In the genomic region with DNA sequence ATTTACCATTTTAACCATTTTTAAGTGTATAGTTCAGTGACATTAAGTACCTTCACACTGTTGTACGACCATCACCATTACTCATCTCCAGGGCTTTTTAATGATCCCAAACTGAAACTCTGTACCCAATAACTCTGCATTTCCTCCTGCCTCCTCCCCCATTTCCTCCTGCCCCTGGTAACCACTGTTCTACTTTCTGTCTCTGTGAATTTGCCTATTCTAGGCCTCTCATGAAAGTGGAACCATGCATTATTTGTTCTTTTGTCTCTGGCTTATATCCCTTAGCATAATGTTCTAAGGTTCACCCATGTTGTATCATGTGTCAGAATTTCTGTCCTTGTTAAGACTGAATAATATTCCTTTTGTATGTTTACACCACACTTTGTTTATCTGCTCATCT, we compare ENCODE assay signal across 11 cellular contexts.
DNase-seq lines count a peak whose midpoint lies in the region; ATAC-seq lines count a peak whose summit lies in the region.
"Had no signal": no experiment of that assay in that cellular context is flagged by ENCODE, and none has a peak within 500 bp of the region (broad histone marks: within the 10 kb centered on the region; RNA-seq: fewer than 3 reads in every experiment).

No MANE protein-coding gene starts in this region.

- H3K4me3 Mint-ChIP-seq in T-helper 17 cell: peak overlapping the region; percentile 37

- peak; percentile 95 for ATAC-seq in GM18498 (IDR thresholded peaks at IDR 0.05; ENCODE audit: unreplicated experiment)
- ATAC-seq in GM19455 (IDR thresholded peaks at IDR 0.05; ENCODE audit: unreplicated experiment): peak; percentile 91
- peak; percentile 96 for ATAC-seq in HG02973 (IDR thresholded peaks at IDR 0.05; ENCODE audit: unreplicated experiment)
- ATAC-seq in T-helper 17 cell: peak; percentile 69
- ATAC-seq: SK-N-SH treated with all-trans-retinoic acid at 6 μM for 48 hours had no signal

- no peaks in the 10 kb centered on the region for H3K9me3 ChIP-seq in T-helper 17 cell (ENCODE audit: control insufficient read depth, low read length, poor library complexity, severe bottlenecking)
- H3K9me3 ChIP-seq: tibial artery had no signal

- H3K4me1 Mint-ChIP-seq in T-helper 17 cell: peaks cover 16% of the 10 kb centered on the region

- peak overlapping the region; percentile 48 for H3K27ac Mint-ChIP-seq in T-helper 17 cell

- no peaks in the 10 kb centered on the region for H3K27me3 Mint-ChIP-seq in T-helper 17 cell

- no peak for DNase-seq in T-helper 17 cell
- no peak for DNase-seq in NCI-H187 (lab: John Stamatoyannopoulos, UW)
- no peak for DNase-seq in NCI-H1694 treated with DMSO at 0.1 percent for 48 hours (lab: John Stamatoyannopoulos, UW)
- DNase-seq in NCI-H345 treated with DMSO at 0.1 percent for 48 hours (lab: John Stamatoyannopoulos, UW; ENCODE audit: unreplicated experiment): no peak
- DNase-seq in COR-L47 (lab: John Stamatoyannopoulos, UW): no peak
- DNase-seq: NCI-H2081 treated with DMSO at 0.1 percent for 48 hours, tibial artery had no signal

- no peaks in the 10 kb centered on the region for H3K36me3 Mint-ChIP-seq in T-helper 17 cell (ENCODE audit: low read depth)
